Comparison of ENCODE assay signal across 1 cellular context in genomic region chr10:30437039-30437781, GRCh38.
A peak's percentile ranks its signal among the peaks of the same experiment; 100 is the strongest.
TF ChIP-seq lines count a peak whose summit lies in the region.

No MANE protein-coding gene starts in this region.

TF ChIP-seq in K562, 482 proteins besides CTCF, POLR2A, EP300 and RAD21 (continued from another document and continues in another):
- TF ChIP-seq TSHZ1 (CRISPR knock-in tag; IDR thresholded peaks at IDR 0.05) (no peak), E2F4 (CRISPR knock-in tag; IDR thresholded peaks at IDR 0.05; ENCODE audit: low read depth) (no peak), ZNF280A (IDR thresholded peaks at IDR 0.05; ENCODE audit: low read depth, partially characterized antibody) (peak; percentile 26), ZKSCAN8 (CRISPR knock-in tag; IDR thresholded peaks at IDR 0.05) (no peak), NFRKB (IDR thresholded peaks at IDR 0.05; ENCODE audit: low read depth) (0 out of 2 replicates have a peak, but pooled peaks have one; percentile 22), ZNF699 (CRISPR knock-in tag; IDR thresholded peaks at IDR 0.05; ENCODE audit: insufficient replicate concordance) (no peak), CHAMP1 (IDR thresholded peaks at IDR 0.05) (peak; percentile 92), ZNF655 (CRISPR knock-in tag; IDR thresholded peaks at IDR 0.05) (no peak), JUND (IDR thresholded peaks at IDR 0.05; ENCODE audit: borderline replicate concordance, low read depth, low read length) (peak; percentile 96), JUND (tag; IDR thresholded peaks at IDR 0.05; ENCODE audit: borderline replicate concordance, low read depth, low read length) (peak; percentile 93; the same call in 2 of the 3 replicates), ZNF583 (CRISPR knock-in tag; IDR thresholded peaks at IDR 0.05) (no peak), ZBTB8A (IDR thresholded peaks at IDR 0.05; ENCODE audit: partially characterized antibody) (no peak), E2F6 (IDR thresholded peaks at IDR 0.05; ENCODE audit: borderline replicate concordance in 1 of 2, extremely low read depth in 1 of 2, insufficient read depth in 1 of 2, insufficient read length in 1 of 2, low read depth in 1 of 2, low read length in 1 of 2, poor library complexity in 1 of 2, severe bottlenecking in 1 of 2) (no peak), COPS2 (conservative IDR thresholded peaks at IDR 0.05) (no peak), HOXB6 (CRISPR knock-in tag; IDR thresholded peaks at IDR 0.05; ENCODE audit: borderline replicate concordance) (no peak), ZBTB9 (CRISPR knock-in tag; IDR thresholded peaks at IDR 0.05) (no peak), TFAP4 (CRISPR knock-in tag; IDR thresholded peaks at IDR 0.05; ENCODE audit: borderline replicate concordance) (0 out of 2 replicates have a peak, but pooled peaks have one; percentile 13), PURB (CRISPR knock-in tag; IDR thresholded peaks at IDR 0.05; ENCODE audit: low read depth) (no peak), XRCC3 (IDR thresholded peaks at IDR 0.05) (peak; percentile 73; the same call in 1 of the 2 replicates), BRF1 (IDR thresholded peaks at IDR 0.05; ENCODE audit: borderline replicate concordance, extremely low read depth, insufficient read length) (no peak), NR2C1 (IDR thresholded peaks at IDR 0.05) (peak; percentile 55), NR2C1 (tag; IDR thresholded peaks at IDR 0.05) (no peak), SMAD1 (IDR thresholded peaks at IDR 0.05; ENCODE audit: low read depth, low read length, partially characterized antibody) (no peak), SMAD3 (CRISPR knock-in tag; conservative IDR thresholded peaks at IDR 0.05) (peak; percentile 35; the same call in 1 of the 2 replicates), E2F3 (CRISPR knock-in tag; IDR thresholded peaks at IDR 0.05) (no peak), CREM (IDR thresholded peaks at IDR 0.05; ENCODE audit: low read depth) (peak; percentile 68), POU5F1 (IDR thresholded peaks at IDR 0.05; ENCODE audit: borderline replicate concordance, low read depth, low read length, partially characterized antibody) (no peak), ZNF518B (CRISPR knock-in tag; IDR thresholded peaks at IDR 0.05) (no peak), CHCHD3 (CRISPR knock-in tag; IDR thresholded peaks at IDR 0.05) (no peak), NKRF (IDR thresholded peaks at IDR 0.05; ENCODE audit: borderline replicate concordance) (0 out of 2 replicates have a peak, but pooled peaks have one; percentile 37), ESRRB (CRISPR knock-in tag; IDR thresholded peaks at IDR 0.05; ENCODE audit: borderline replicate concordance) (no peak), TFAM (CRISPR knock-in tag; conservative IDR thresholded peaks at IDR 0.05) (no peak), ATF7 (IDR thresholded peaks at IDR 0.05) (peak; percentile 82; the same call in 1 of the 2 replicates), NBN (IDR thresholded peaks at IDR 0.05; ENCODE audit: low read depth) (peak; percentile 95)
